In the genomic region with DNA sequence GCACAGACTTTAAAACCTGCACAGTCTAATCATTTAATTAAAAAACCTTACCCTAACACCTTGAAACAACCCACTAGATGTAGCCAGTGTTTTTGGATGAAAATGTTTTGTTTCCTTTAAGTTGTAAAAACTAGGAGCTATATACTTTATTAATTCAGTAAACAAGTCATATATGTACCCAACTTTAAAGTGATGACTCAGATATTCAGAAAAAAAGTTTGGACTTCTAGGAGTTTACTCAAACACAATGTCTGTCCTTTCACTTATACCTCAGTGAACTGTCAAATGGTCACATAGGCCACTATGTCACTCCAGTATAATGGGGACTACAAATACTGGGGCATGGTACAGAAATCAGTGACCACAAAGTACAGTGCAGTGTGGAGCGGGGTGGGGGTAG, we compare ENCODE assay signal across 8 cellular contexts.
"Had no signal": no experiment of that assay in that cellular context is flagged by ENCODE, and none has a peak within 500 bp of the region (broad histone marks: within the 10 kb centered on the region; RNA-seq: fewer than 3 reads in every experiment).

No MANE protein-coding gene starts in this region.

- H2AFZ ChIP-seq: GM23248 had no signal

- H3K4me1 ChIP-seq: HAP-1 had no signal

- H3K4me3 ChIP-seq: GM23248, HAP-1 had no signal

- H3K36me3 ChIP-seq: HAP-1 had no signal

- ATAC-seq: HCT116 had no signal

- H3K9me3 ChIP-seq: HAP-1 had no signal

- DNase-seq: GM23248, GOT3, H7, HFFc6, KG1 had no signal

- H3K9ac ChIP-seq: GM23248 had no signal

- H3K27ac ChIP-seq: GM23248, HL-60 had no signal
